In genomic region chrX:77597090-77597489, GRCh38 we compare ENCODE assay signal across 10 cellular contexts.
DNase-seq lines count a peak whose midpoint lies in the region; TF ChIP-seq lines count a peak whose summit lies in the region.
"Had no signal": no experiment of that assay in that cellular context is flagged by ENCODE, and none has a peak within 500 bp of the region (broad histone marks: within the 10 kb centered on the region; RNA-seq: fewer than 3 reads in every experiment).

No MANE protein-coding gene starts in this region.

- no peak overlapping the region for H3K9ac ChIP-seq in adipocyte (ENCODE audit: low read length)

- no peak for TF ChIP-seq EP300 in suprapubic skin (IDR thresholded peaks at IDR 0.05)

- no peak for TF ChIP-seq POLR2A in suprapubic skin (IDR thresholded peaks at IDR 0.05)

- H3K4me1 ChIP-seq in A673 (ENCODE audit: insufficient read depth, low read length, poor library complexity, severe bottlenecking) (no peaks in the 10 kb centered on the region), HEK293 (ENCODE audit: control insufficient read depth, insufficient read depth, low read length) (no peaks in the 10 kb centered on the region), adipocyte (ENCODE audit: control insufficient read depth, insufficient read depth, low read length) (peaks cover 5% of the 10 kb centered on the region), suprapubic skin (no peaks in the 10 kb centered on the region)

- TF ChIP-seq CTCF in A673 (conservative IDR thresholded peaks at IDR 0.05; ENCODE audit: low read depth, low read length): peak; percentile 48
- TF ChIP-seq CTCF in HEK293 (tag by site-specific recombination; IDR thresholded peaks at IDR 0.05): no peak
- TF ChIP-seq CTCF in suprapubic skin (IDR thresholded peaks at IDR 0.05): no peak

- intact Hi-C loops in A673 (cut with micrococcal nuclease; ENCODE audit: unreplicated experiment): no loop called here

- 38% methylated on average over 1 of the region's 1 CpG for WGBS in suprapubic skin

- DNase-seq in A673 (ENCODE audit: low spot score): peak; percentile 7
- DNase-seq in adipocyte (ENCODE audit: low read depth): peak; percentile 56
- peak; percentile 42 for DNase-seq in iris pigment epithelial cell (ENCODE audit: low read depth)
- DNase-seq in suprapubic skin (ENCODE audit: low spot score in 2 of 2): no peak
- DNase-seq in stimulated activated CD4-positive, alpha-beta T cell treated with anti-CD3 and anti-CD28 coated beads, Interleukin-4, amount 100 ng/mL, for 4 hours: no peak
- DNase-seq in medulla oblongata (ENCODE audit: extremely low spot score): no peak
- no peak for DNase-seq in HK-2 (ENCODE audit: unreplicated experiment)
- DNase-seq: DMS53, T1000 had no signal

- H3K27ac ChIP-seq in A673 (ENCODE audit: low read depth, low read length, poor library complexity, severe bottlenecking) (no peak overlapping the region), HEK293 (ENCODE audit: extremely low read depth, low read depth, low read length) (no peak overlapping the region), suprapubic skin (no peak overlapping the region)

- CTCF ChIA-PET in A673 (lab: Charles Lee): no interaction called here
- CTCF ChIA-PET in HEK293 (lab: Yijun Ruan, JAX): no interaction called here

- no peak overlapping the region for H3K4me3 ChIP-seq in A673 (ENCODE audit: low read depth, low read length, poor library complexity, severe bottlenecking)
- H3K4me3 ChIP-seq in HEK293 (ENCODE audit: low read depth, low read length): no peak overlapping the region
- no peak overlapping the region for H3K4me3 ChIP-seq in adipocyte (ENCODE audit: low read length)
- H3K4me3 ChIP-seq in suprapubic skin: no peak overlapping the region

- no peaks in the 10 kb centered on the region for H3K9me3 ChIP-seq in A673 (ENCODE audit: low read depth, low read length, poor library complexity, severe bottlenecking)
- peaks cover 3% of the 10 kb centered on the region; the same call in 1 of the 2 replicates for H3K9me3 ChIP-seq in HEK293 (ENCODE audit: control insufficient read depth, insufficient read depth, low read depth, low read length)
- H3K9me3 ChIP-seq in adipocyte (ENCODE audit: control insufficient read depth, low read length): no peaks in the 10 kb centered on the region
- no peaks in the 10 kb centered on the region for H3K9me3 ChIP-seq in suprapubic skin

- POLR2A ChIA-PET in A673 (lab: Charles Lee; ENCODE audit: low non-redundant PET): no interaction called here
- POLR2A ChIA-PET in HEK293 (lab: Yijun Ruan, JAX): no interaction called here

- BruUV-seq in A673 (replicated peaks; lab: Mats Ljungman, UMichigan): no TSS peak

- H3K36me3 ChIP-seq in A673 (ENCODE audit: insufficient read depth, low read length, poor library complexity, severe bottlenecking) (no peaks in the 10 kb centered on the region), HEK293 (ENCODE audit: control insufficient read depth in 2 of 2, insufficient read depth in 1 of 2, low read length in 2 of 2) (peaks cover 20 to 21% of the 10 kb centered on the region in 2 experiments), adipocyte (ENCODE audit: control insufficient read depth, insufficient read depth, low read length, severe bottlenecking) (no peaks in the 10 kb centered on the region), suprapubic skin (peaks cover 6% of the 10 kb centered on the region)

- H3K27me3 ChIP-seq in A673 (replicated peaks; ENCODE audit: insufficient read depth, low read depth, low read length, poor library complexity): no peaks in the 10 kb centered on the region
- H3K27me3 ChIP-seq in adipocyte (replicated peaks; ENCODE audit: control insufficient read depth, insufficient read depth, low read length): no peaks in the 10 kb centered on the region
- H3K27me3 ChIP-seq in suprapubic skin: no peaks in the 10 kb centered on the region

TF ChIP-seq in HEK293, 187 proteins besides CTCF, POLR2A, EP300 and RAD21:
- TF ChIP-seq ZNF10 (tag by site-specific recombination; IDR thresholded peaks at IDR 0.05): no peak
- TF ChIP-seq ZNF654 (tag by site-specific recombination; IDR thresholded peaks at IDR 0.05; ENCODE audit: low read depth): peak; percentile 26

Comparison
In these comparisons a context has a peak if more than half of its experiments do, and no peak if none do; other contexts are left out.
1. DNase-seq: peak in A673 (single experiment), adipocyte (single experiment) and iris pigment epithelial cell (single experiment); none in suprapubic skin (0 of 2), stimulated activated CD4-positive, alpha-beta T cell treated with anti-CD3 and anti-CD28 coated beads, Interleukin-4, amount 100 ng/mL, for 4 hours (0 of 2), medulla oblongata (single experiment) and HK-2 (single experiment).